Comparison of ENCODE assay signal across 19 cellular contexts in the genomic region with DNA sequence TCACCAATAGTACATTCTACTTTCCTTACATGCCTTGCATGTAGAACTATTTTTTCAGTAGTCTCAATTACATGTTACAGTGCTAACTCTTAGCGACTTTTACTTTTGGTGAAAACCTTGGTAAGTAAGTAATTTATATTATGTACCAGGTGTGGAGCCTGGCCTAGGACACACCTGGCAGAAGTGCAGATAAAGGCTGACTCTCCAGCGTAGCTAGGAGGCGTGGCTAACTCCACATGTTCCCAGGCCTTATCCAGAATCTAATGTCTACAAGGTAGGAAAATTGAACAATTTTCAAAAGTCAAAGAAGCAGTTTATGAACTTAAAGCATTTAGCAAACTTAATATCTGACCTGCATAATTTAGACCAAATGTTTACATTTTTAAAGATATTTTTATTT.
A peak's percentile ranks its signal among the peaks of the same experiment; 100 is the strongest.
DNase-seq lines count a peak whose midpoint lies in the region; ATAC-seq, FAIRE-seq and TF ChIP-seq lines count a peak whose summit lies in the region.
"Had no signal": no experiment of that assay in that cellular context is flagged by ENCODE, and none has a peak within 500 bp of the region (broad histone marks: within the 10 kb centered on the region; RNA-seq: fewer than 3 reads in every experiment).

No MANE protein-coding gene starts in this region.

- H3K9me3 ChIP-seq in body of pancreas (no peaks in the 10 kb centered on the region), mucosa of descending colon (no peaks in the 10 kb centered on the region), stomach (no peaks in the 10 kb centered on the region), left lung (peaks cover 0 to 2% of the 10 kb centered on the region in 2 donors), kidney (ENCODE audit: control insufficient read depth in 1 of 2, low read length in 2 of 2) (no peaks in the 10 kb centered on the region)

- TF ChIP-seq EP300 in stomach (IDR thresholded peaks at IDR 0.05) = no peak

- DNase-seq in body of pancreas (peak; percentile 52 to 80 (median 70)), mucosa of descending colon (peak in 1 of 3 donors; percentile 34), stomach (peak; percentile 29), left lung (no peak), cerebellar cortex (ENCODE audit: low spot score) (no peak), kidney (no peak)
- DNase-seq: C1 segment of cervical spinal cord; Calu3; CD4-positive, alpha-beta memory T cell; COR-L47; DMS53; DMS79 treated with DMSO at 0.1 percent for 48 hours; GF-D8; H9 had no signal

- H3K27me3 ChIP-seq in body of pancreas (no peaks in the 10 kb centered on the region), stomach (no peaks in the 10 kb centered on the region), left lung (no peaks in the 10 kb centered on the region)

- no peak for TF ChIP-seq POLR2A in body of pancreas (IDR thresholded peaks at IDR 0.05)
- TF ChIP-seq POLR2A in stomach (IDR thresholded peaks at IDR 0.05) = no peak

- no peak overlapping the region for H3K27ac ChIP-seq in body of pancreas
- no peak overlapping the region for H3K27ac ChIP-seq in stomach
- H3K27ac ChIP-seq in left lung = no peak overlapping the region
- H3K27ac ChIP-seq in kidney (ENCODE audit: low read depth in 2 of 2, low read length in 2 of 2) = no peak overlapping the region

- intact Hi-C loops in body of pancreas (cut with DNase I) = no loop called here
- intact Hi-C loops in mucosa of descending colon (cut with DNase I, micrococcal nuclease) = no loop called here
- intact Hi-C loops in stomach (cut with DNase I; ENCODE audit: low total_unique reads) = no loop called here
- intact Hi-C loops in left lung (cut with DNase I) = no loop called here
- intact Hi-C loops in kidney (cut with DNase I) = no loop called here

- peaks cover 5% of the 10 kb centered on the region for H3K4me1 ChIP-seq in body of pancreas
- no peaks in the 10 kb centered on the region for H3K4me1 ChIP-seq in mucosa of descending colon (ENCODE audit: low read depth)
- H3K4me1 ChIP-seq in stomach = no peaks in the 10 kb centered on the region
- no peaks in the 10 kb centered on the region for H3K4me1 ChIP-seq in left lung
- H3K4me1 ChIP-seq in kidney (ENCODE audit: control insufficient read depth in 1 of 2, insufficient read depth in 1 of 2, low read depth in 1 of 2, low read length in 2 of 2) = no peaks in the 10 kb centered on the region

- ATAC-seq in body of pancreas (peak; percentile 82), mucosa of descending colon (peak; percentile 78), left lung (no peak)
- ATAC-seq: GM23338, HCT116 had no signal

- 26 to 27% methylated on average over 3 of the region's 3 CpGs for WGBS in body of pancreas, 2 donors
- 33 to 73% (median 42%) methylated on average over 3 of the region's 3 CpGs for WGBS in stomach, 5 donors

- no peak overlapping the region for H3K4me3 ChIP-seq in body of pancreas
- no peak overlapping the region for H3K4me3 ChIP-seq in mucosa of descending colon
- no peak overlapping the region for H3K4me3 ChIP-seq in stomach
- no peak overlapping the region for H3K4me3 ChIP-seq in left lung
- H3K4me3 ChIP-seq in kidney (ENCODE audit: low read length in 2 of 2) = no peak overlapping the region
- H3K4me3 ChIP-seq: GM23338 had no signal

- H3K36me3 ChIP-seq in body of pancreas (replicated peaks in 1 of 2; ENCODE audit: insufficient read depth in 1 of 2, low read depth in 2 of 2) (no peaks in the 10 kb centered on the region), mucosa of descending colon (ENCODE audit: low read depth) (no peaks in the 10 kb centered on the region), stomach (no peaks in the 10 kb centered on the region), left lung (no peaks in the 10 kb centered on the region), kidney (ENCODE audit: control insufficient read depth in 1 of 2, insufficient read depth in 2 of 2, low read length in 2 of 2) (no peaks in the 10 kb centered on the region)

- no peak overlapping the region for H3K9ac ChIP-seq in kidney (ENCODE audit: low read length in 2 of 2)

- TF ChIP-seq CTCF in body of pancreas (IDR thresholded peaks at IDR 0.05) (no peak), mucosa of descending colon (IDR thresholded peaks at IDR 0.05) (no peak), stomach (IDR thresholded peaks at IDR 0.05) (no peak), left lung (IDR thresholded peaks at IDR 0.05) (no peak), kidney (IDR thresholded peaks at IDR 0.05; ENCODE audit: borderline replicate concordance, extremely low read depth, insufficient read depth) (no peak)

- FAIRE-seq in colon (lab: Jason Lieb, UNC) (peak; percentile 10), kidney (lab: Jason Lieb, UNC) (no peak)
- FAIRE-seq: GM12891, GM18507 had no signal

Comparison
In these comparisons a context has a peak if more than half of its experiments do, and no peak if none do; other contexts are left out.
1. DNase-seq: peak in body of pancreas (4 of 4) and stomach (single experiment); none in left lung (0 of 2), cerebellar cortex (single experiment) and kidney (single experiment).